Comparison of ENCODE assay signal across 9 cellular contexts in the genomic region with DNA sequence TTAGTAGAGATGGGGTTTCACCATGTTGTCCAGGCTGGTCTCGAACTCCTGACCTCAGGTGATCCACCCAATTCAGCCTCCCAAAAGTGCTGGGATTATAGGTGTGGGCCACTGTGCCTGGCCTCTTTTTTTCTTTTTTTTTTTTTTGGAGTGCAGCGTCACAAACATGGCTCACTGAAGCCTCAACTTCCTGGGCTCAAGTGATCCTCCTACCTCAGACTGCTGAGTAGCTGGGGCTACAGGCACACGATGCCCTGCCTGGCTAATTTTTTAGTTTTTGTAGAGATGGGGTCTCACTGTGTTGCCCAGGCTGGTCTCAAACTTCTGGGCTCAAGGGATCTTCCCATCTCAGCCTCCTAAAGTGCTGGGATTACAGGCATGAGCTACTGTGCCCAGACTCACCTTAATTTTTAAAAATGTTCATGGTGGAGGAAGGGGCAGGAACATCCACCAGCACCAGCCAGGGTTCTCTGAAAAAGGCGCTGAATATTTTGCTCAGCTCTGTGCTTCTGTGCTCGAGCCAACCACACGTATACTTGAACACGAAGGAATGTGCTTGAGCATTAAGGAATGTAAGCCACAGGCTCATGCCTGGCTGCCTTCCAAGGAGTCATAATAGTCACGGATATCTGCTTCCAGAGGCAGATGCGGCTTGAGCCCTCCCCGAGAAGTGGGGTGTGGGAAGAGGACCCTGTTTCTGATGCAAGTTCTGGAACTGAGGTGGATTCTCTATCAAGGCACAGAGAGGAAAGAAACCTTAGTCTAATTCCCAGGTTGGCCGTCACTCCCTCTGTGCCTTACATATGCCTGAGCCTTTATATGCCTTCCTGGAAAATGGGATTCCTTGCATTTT.
A peak's percentile ranks its signal among the peaks of the same experiment; 100 is the strongest.
DNase-seq lines count a peak whose midpoint lies in the region; ATAC-seq and TF ChIP-seq lines count a peak whose summit lies in the region.
"Had no signal": no experiment of that assay in that cellular context is flagged by ENCODE, and none has a peak within 500 bp of the region (broad histone marks: within the 10 kb centered on the region; RNA-seq: fewer than 3 reads in every experiment).

No MANE protein-coding gene starts in this region.

- no peaks in the 10 kb centered on the region for H3K4me1 Mint-ChIP-seq in GM23338
- no peaks in the 10 kb centered on the region for H3K4me1 Mint-ChIP-seq in activated naive CD8-positive, alpha-beta T cell treated with anti-CD3 and anti-CD28 coated beads, Interleukin-2, amount 50 U/mL, for 24 hours
- H3K4me1 Mint-ChIP-seq: activated CD4-positive, alpha-beta T cell treated with anti-CD3 and anti-CD28 coated beads for 36 hours had no signal

- no peaks in the 10 kb centered on the region for H4K20me1 ChIP-seq in GM23338 (replicated peaks; ENCODE audit: insufficient read depth)

- no peak overlapping the region for H2AFZ ChIP-seq in GM23338

- no peaks in the 10 kb centered on the region for H3K27me3 ChIP-seq in GM23338 (ENCODE audit: insufficient read depth)

- H3K27me3 Mint-ChIP-seq in GM23338 (ENCODE audit: insufficient read depth, low read depth, poor library complexity), result peaks cover 2% of the 10 kb centered on the region
- H3K27me3 Mint-ChIP-seq in activated naive CD8-positive, alpha-beta T cell treated with anti-CD3 and anti-CD28 coated beads, Interleukin-2, amount 50 U/mL, for 24 hours, result peaks cover 6% of the 10 kb centered on the region

- H3K36me3 Mint-ChIP-seq in GM23338 (ENCODE audit: low read depth), result peaks cover 8% of the 10 kb centered on the region
- no peaks in the 10 kb centered on the region for H3K36me3 Mint-ChIP-seq in activated naive CD8-positive, alpha-beta T cell treated with anti-CD3 and anti-CD28 coated beads, Interleukin-2, amount 50 U/mL, for 24 hours (ENCODE audit: low read depth)

- peaks cover 20% of the 10 kb centered on the region for H3K9me3 Mint-ChIP-seq in GM23338
- no peaks in the 10 kb centered on the region for H3K9me3 Mint-ChIP-seq in activated naive CD8-positive, alpha-beta T cell treated with anti-CD3 and anti-CD28 coated beads, Interleukin-2, amount 50 U/mL, for 24 hours

- H3K4me1 ChIP-seq in GM23338 (ENCODE audit: insufficient read depth), result no peaks in the 10 kb centered on the region

- H3K4me3 Mint-ChIP-seq in GM23338, result no peak overlapping the region
- H3K4me3 Mint-ChIP-seq in activated naive CD8-positive, alpha-beta T cell treated with anti-CD3 and anti-CD28 coated beads, Interleukin-2, amount 50 U/mL, for 24 hours, result no peak overlapping the region
- H3K4me3 Mint-ChIP-seq: activated CD4-positive, alpha-beta T cell treated with anti-CD3 and anti-CD28 coated beads for 36 hours had no signal

- no peak overlapping the region for H3K27ac ChIP-seq in GM23338 (ENCODE audit: low read depth)

- no peaks in the 10 kb centered on the region for H3K79me2 ChIP-seq in GM23338 (replicated peaks; ENCODE audit: insufficient read depth)

- H3K4me2 ChIP-seq in GM23338, result no peak overlapping the region

- no peak for TF ChIP-seq CTCF in GM23338 (conservative IDR thresholded peaks at IDR 0.05; ENCODE audit: low read depth in 2 of 2)
- TF ChIP-seq CTCF in fibroblast of pulmonary artery (IDR thresholded peaks at IDR 0.05; ENCODE audit: low read length, missing control alignments), result no peak

- H3K9me2 ChIP-seq in GM23338 (ENCODE audit: insufficient read depth), result no peaks in the 10 kb centered on the region

- no peaks in the 10 kb centered on the region for H3F3A ChIP-seq in GM23338 (replicated peaks; ENCODE audit: low read depth)

- no peak overlapping the region for H3K4me3 ChIP-seq in GM23338
- no peak overlapping the region for H3K4me3 ChIP-seq in fibroblast of pulmonary artery (replicated peaks; ENCODE audit: low read depth, low read length)

- ATAC-seq in GM23338, result no peak; the same call in 2 of the 3 replicates
- ATAC-seq in activated naive CD8-positive, alpha-beta T cell treated with anti-CD3 and anti-CD28 coated beads, Interleukin-2, amount 50 U/mL, for 24 hours, result no peak
- ATAC-seq in HG02870 (IDR thresholded peaks at IDR 0.05; ENCODE audit: unreplicated experiment), result no peak
- ATAC-seq: activated CD4-positive, alpha-beta T cell treated with anti-CD3 and anti-CD28 coated beads for 36 hours had no signal

- DNase-seq in GM23338 (ENCODE audit: low spot score), result peak; percentile 32
- DNase-seq in RPMI7951 (ENCODE audit: low read depth), result peak; percentile 95
- DNase-seq in fibroblast of pulmonary artery (ENCODE audit: low read depth), result peak; percentile 98
- DNase-seq in renal cortical epithelial cell (ENCODE audit: low read depth), result peak; percentile 98
- DNase-seq in NCI-H526 (lab: John Stamatoyannopoulos, UW), result no peak
- no peak for DNase-seq in cerebellum (ENCODE audit: low spot score)
- DNase-seq in activated naive CD8-positive, alpha-beta T cell treated with anti-CD3 and anti-CD28 coated beads, Interleukin-2, amount 50 U/mL, for 24 hours, result no peak
- DNase-seq: activated CD4-positive, alpha-beta T cell treated with anti-CD3 and anti-CD28 coated beads for 36 hours had no signal

- H3K27ac Mint-ChIP-seq in GM23338, result no peak overlapping the region
- no peak overlapping the region for H3K27ac Mint-ChIP-seq in activated naive CD8-positive, alpha-beta T cell treated with anti-CD3 and anti-CD28 coated beads, Interleukin-2, amount 50 U/mL, for 24 hours
- H3K27ac Mint-ChIP-seq: activated CD4-positive, alpha-beta T cell treated with anti-CD3 and anti-CD28 coated beads for 36 hours had no signal

- H3K36me3 ChIP-seq in GM23338 (ENCODE audit: insufficient read depth), result no peaks in the 10 kb centered on the region

TF ChIP-seq in GM23338, 12 proteins besides CTCF, POLR2A, EP300 and RAD21:
- TF ChIP-seq, protein P1, sequence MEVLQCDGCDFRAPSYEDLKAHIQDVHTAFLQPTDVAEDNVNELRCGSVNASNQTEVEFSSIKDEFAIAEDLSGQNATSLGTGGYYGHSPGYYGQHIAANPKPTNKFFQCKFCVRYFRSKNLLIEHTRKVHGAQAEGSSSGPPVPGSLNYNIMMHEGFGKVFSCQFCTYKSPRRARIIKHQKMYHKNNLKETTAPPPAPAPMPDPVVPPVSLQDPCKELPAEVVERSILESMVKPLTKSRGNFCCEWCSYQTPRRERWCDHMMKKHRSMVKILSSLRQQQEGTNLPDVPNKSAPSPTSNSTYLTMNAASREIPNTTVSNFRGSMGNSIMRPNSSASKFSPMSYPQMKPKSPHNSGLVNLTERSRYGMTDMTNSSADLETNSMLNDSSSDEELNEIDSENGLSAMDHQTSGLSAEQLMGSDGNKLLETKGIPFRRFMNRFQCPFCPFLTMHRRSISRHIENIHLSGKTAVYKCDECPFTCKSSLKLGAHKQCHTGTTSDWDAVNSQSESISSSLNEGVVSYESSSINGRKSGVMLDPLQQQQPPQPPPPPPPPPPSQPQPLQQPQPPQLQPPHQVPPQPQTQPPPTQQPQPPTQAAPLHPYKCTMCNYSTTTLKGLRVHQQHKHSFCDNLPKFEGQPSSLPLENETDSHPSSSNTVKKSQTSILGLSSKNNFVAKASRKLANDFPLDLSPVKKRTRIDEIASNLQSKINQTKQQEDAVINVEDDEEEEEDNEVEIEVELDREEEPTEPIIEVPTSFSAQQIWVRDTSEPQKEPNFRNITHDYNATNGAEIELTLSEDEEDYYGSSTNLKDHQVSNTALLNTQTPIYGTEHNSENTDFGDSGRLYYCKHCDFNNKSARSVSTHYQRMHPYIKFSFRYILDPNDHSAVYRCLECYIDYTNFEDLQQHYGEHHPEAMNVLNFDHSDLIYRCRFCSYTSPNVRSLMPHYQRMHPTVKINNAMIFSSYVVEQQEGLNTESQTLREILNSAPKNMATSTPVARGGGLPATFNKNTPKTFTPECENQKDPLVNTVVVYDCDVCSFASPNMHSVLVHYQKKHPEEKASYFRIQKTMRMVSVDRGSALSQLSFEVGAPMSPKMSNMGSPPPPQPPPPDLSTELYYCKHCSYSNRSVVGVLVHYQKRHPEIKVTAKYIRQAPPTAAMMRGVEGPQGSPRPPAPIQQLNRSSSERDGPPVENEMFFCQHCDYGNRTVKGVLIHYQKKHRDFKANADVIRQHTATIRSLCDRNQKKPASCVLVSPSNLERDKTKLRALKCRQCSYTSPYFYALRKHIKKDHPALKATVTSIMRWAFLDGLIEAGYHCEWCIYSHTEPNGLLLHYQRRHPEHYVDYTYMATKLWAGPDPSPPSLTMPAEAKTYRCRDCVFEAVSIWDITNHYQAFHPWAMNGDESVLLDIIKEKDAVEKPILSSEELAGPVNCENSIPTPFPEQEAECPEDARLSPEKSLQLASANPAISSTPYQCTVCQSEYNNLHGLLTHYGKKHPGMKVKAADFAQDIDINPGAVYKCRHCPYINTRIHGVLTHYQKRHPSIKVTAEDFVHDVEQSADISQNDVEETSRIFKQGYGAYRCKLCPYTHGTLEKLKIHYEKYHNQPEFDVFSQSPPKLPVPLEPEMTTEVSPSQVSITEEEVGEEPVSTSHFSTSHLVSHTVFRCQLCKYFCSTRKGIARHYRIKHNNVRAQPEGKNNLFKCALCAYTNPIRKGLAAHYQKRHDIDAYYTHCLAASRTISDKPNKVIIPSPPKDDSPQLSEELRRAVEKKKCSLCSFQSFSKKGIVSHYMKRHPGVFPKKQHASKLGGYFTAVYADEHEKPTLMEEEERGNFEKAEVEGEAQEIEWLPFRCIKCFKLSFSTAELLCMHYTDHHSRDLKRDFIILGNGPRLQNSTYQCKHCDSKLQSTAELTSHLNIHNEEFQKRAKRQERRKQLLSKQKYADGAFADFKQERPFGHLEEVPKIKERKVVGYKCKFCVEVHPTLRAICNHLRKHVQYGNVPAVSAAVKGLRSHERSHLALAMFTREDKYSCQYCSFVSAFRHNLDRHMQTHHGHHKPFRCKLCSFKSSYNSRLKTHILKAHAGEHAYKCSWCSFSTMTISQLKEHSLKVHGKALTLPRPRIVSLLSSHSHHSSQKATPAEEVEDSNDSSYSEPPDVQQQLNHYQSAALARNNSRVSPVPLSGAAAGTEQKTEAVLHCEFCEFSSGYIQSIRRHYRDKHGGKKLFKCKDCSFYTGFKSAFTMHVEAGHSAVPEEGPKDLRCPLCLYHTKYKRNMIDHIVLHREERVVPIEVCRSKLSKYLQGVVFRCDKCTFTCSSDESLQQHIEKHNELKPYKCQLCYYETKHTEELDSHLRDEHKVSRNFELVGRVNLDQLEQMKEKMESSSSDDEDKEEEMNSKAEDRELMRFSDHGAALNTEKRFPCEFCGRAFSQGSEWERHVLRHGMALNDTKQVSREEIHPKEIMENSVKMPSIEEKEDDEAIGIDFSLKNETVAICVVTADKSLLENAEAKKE (CRISPR knock-in tag; IDR thresholded peaks at IDR 0.05), result no peak

Comparison
In these comparisons a context has a peak if more than half of its experiments do, and no peak if none do; other contexts are left out.
1. DNase-seq: peak in GM23338 (single experiment), RPMI7951 (single experiment), fibroblast of pulmonary artery (single experiment) and renal cortical epithelial cell (single experiment); none in NCI-H526 (0 of 2), cerebellum (single experiment) and activated naive CD8-positive, alpha-beta T cell treated with anti-CD3 and anti-CD28 coated beads, Interleukin-2, amount 50 U/mL, for 24 hours (single experiment).